8 cellular contexts compared by ENCODE assay signal in the genomic region with DNA sequence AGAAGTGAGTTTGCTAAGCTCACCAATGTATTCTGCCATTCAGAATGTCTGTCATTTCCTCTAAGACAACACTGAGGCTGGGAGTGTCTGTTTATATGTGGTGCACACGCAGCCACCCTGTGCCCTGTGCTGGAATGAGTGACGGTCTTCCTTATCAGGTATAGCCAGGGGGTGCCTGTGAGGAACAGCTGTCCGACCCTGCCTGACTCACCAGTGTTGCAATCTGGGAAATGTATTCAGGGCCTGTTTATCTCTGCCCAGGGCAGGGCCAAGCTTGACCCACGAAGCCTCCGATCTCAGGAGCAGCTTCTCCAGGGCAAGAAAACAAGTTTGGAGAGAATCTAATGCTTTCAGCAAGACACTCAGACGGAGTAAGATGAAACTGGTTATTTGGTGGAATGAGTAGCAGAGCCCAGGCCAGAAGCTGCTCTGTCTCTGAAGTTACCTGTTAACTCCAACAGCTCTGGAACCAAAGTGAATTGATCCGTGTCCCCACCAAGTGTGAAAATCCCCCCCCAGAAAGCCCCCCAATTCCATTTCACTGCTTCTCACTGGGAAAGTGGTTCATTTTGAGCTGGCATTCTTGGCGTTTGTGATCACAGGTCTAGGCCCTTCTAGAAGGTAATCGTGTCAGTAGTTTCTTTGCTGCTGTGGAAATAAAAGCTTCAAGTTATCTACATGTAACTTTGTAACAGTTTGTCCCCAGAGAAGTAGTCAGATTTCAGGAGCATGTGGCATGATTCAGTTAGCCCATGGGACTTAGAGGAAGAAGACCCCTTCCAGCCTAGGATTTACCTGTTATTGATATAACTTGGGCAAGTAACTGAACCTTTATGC. TPM values are rescaled to one million over a fixed set of nuclear protein-coding genes. Genes with fewer than 3 reads are reported as not detected.
DNase-seq lines count a peak whose midpoint lies in the region; ATAC-seq, FAIRE-seq and TF ChIP-seq lines count a peak whose summit lies in the region.

No MANE protein-coding gene starts in this region.

- peak; percentile 41 for DNase-seq in 8988T
- DNase-seq in KBM-7, result peak; percentile 80
- DNase-seq in HepG2 (ENCODE audit: low spot score), result peak; percentile 84
- no peak for DNase-seq in NCI-H1092 treated with DMSO at 0.1 percent for 48 hours (lab: John Stamatoyannopoulos, UW)

- peak overlapping the region; percentile 62 for H3K9ac ChIP-seq in HepG2 (ENCODE audit: insufficient read depth, low read depth, low read length)

- H3K36me3 Mint-ChIP-seq in brain, result no peaks in the 10 kb centered on the region

- peak overlapping the region; percentile 1 to 57 (median 49); a peak in 4 of 6 replicates for H3K4me3 ChIP-seq in HepG2 (replicated peaks in 1 of 3; ENCODE audit: insufficient read depth in 1 of 3, low read depth in 2 of 3, low read length in 3 of 3)

- peak; percentile 77 for FAIRE-seq in HepG2 (lab: Jason Lieb, UNC)

- H3K9me3 Mint-ChIP-seq in brain, result peaks cover 0 to 7% (median 0%) of the 10 kb centered on the region in 5 experiments

- H3K4me2 ChIP-seq in HepG2 (ENCODE audit: low read depth, low read length), result peak overlapping the region; percentile 93

- no peak overlapping the region for H3K27ac ChIP-seq in HepG2 (ENCODE audit: extremely low read length, insufficient read depth, low read length)

- no peaks in the 10 kb centered on the region for H3K79me2 ChIP-seq in HepG2 (ENCODE audit: insufficient read depth, low read length)

- no peaks in the 10 kb centered on the region for H3K9me3 ChIP-seq in HepG2 (ENCODE audit: low read length)

- H3K27me3 Mint-ChIP-seq in brain, result peaks cover 6% of the 10 kb centered on the region

- no peak for TF ChIP-seq RAD21 in HepG2 (CRISPR knock-in tag; IDR thresholded peaks at IDR 0.05)

- CTCF ChIA-PET in HepG2 (lab: Yijun Ruan, JAX; ENCODE audit: low intra/inter-chr PET ratio, low total read pairs), result no interaction called here

- BruUV-seq in HepG2 (replicated peaks; lab: Mats Ljungman, UMichigan), result no TSS peak

- TF ChIP-seq EP300 in HepG2 (IDR thresholded peaks at IDR 0.05; ENCODE audit: low read depth in 2 of 2, low read length in 2 of 2) (0 out of 4 replicates have a peak, but pooled peaks of 1 of the 2 experiments have one; percentile 21), HepG2 (CRISPR knock-in tag; IDR thresholded peaks at IDR 0.05; ENCODE audit: borderline replicate concordance) (no peak; the same call in 1 of the 2 replicates)

- peak overlapping the region; percentile 77 for H2AFZ ChIP-seq in HepG2 (ENCODE audit: low read length)

- H3K36me3 ChIP-seq in HepG2 (replicated peaks in 1 of 2; ENCODE audit: control insufficient read depth in 1 of 2, insufficient read depth in 2 of 2, low read length in 2 of 2), result no peaks in the 10 kb centered on the region

- POLR2A ChIA-PET in HepG2 (lab: Yijun Ruan, JAX), result interaction anchor here (0.6 to 3.0 kb wide), 4 partner anchors 9 to 159 kb away, joined by 4 to 28 read pairs (median 6); no protein-coding TSS in a partner anchor

- TF ChIP-seq POLR2A in HepG2 (IDR thresholded peaks at IDR 0.05; ENCODE audit: insufficient read depth in 1 of 2, low read depth in 2 of 2, low read length in 2 of 2), result 0 out of 4 replicates have a peak, but pooled peaks of 1 of the 2 experiments have one; percentile 20

- TF ChIP-seq CTCF in brain (conservative IDR thresholded peaks at IDR 0.05) (no peak), HepG2 (CRISPR knock-in tag; IDR thresholded peaks at IDR 0.05) (peak; percentile 48)

- peak overlapping the region in 1 of 5 experiments; percentile 61 for H3K4me3 Mint-ChIP-seq in brain

- H4K20me1 ChIP-seq in HepG2 (ENCODE audit: insufficient read depth, low read length), result no peaks in the 10 kb centered on the region

- WGBS in HepG2 (ENCODE audit: low lambda C conversion rate), result 0% methylated on average over 5 of the region's 9 CpGs

- intact Hi-C loops in HepG2 (cut with micrococcal nuclease; ENCODE audit: unreplicated experiment), result no loop called here

- peak overlapping the region in 4 of 5 experiments; percentile 29 to 46 (median 38) for H3K27ac Mint-ChIP-seq in brain

- ATAC-seq in HepG2, result peak; percentile 97
- ATAC-seq in GM19328 (IDR thresholded peaks at IDR 0.05; ENCODE audit: unreplicated experiment), result no peak
- no peak for ATAC-seq in HG02678 (IDR thresholded peaks at IDR 0.05; ENCODE audit: unreplicated experiment)
- ATAC-seq in GM19397 (IDR thresholded peaks at IDR 0.05; ENCODE audit: unreplicated experiment), result no peak

- in situ Hi-C loops in KBM-7 (cut with MboI; ENCODE audit: low pct_unique_long_range_greater_than_20kb, low sequenced_read_pairs) (no loop called here), HepG2 (cut with HindIII; ENCODE audit: extremely low pct_ligation_motif_present, low pct_unique_long_range_greater_than_20kb) (no loop called here)

- H3K4me1 ChIP-seq in HepG2 (ENCODE audit: insufficient read depth, low read length), result peaks cover 28% of the 10 kb centered on the region

- peaks cover 9% of the 10 kb centered on the region for H3K4me1 Mint-ChIP-seq in brain

- H3K27me3 ChIP-seq in HepG2 (ENCODE audit: control insufficient read depth in 1 of 2, insufficient read depth in 2 of 2, low read length in 2 of 2), result no peaks in the 10 kb centered on the region

TF ChIP-seq in HepG2, 621 proteins besides CTCF, POLR2A, EP300 and RAD21 (continues in another document):
- TF ChIP-seq ZNF331 (CRISPR knock-in tag; IDR thresholded peaks at IDR 0.05) (peak; percentile 64; the same call in 1 of the 2 replicates), ZNF878 (CRISPR knock-in tag; IDR thresholded peaks at IDR 0.05) (peak; percentile 53; the same call in 1 of the 2 replicates), MTA1 (CRISPR knock-in tag; IDR thresholded peaks at IDR 0.05; ENCODE audit: borderline replicate concordance) (0 out of 2 replicates have a peak, but pooled peaks have one; percentile 53), ZNF713 (CRISPR knock-in tag; IDR thresholded peaks at IDR 0.05) (no peak), ZNF879 (CRISPR knock-in tag; IDR thresholded peaks at IDR 0.05) (no peak), NR2F6 (IDR thresholded peaks at IDR 0.05) (peak; percentile 41; the same call in 1 of the 2 replicates), NR2F6 (CRISPR knock-in tag; IDR thresholded peaks at IDR 0.05) (peak; percentile 72; the same call in 1 of the 2 replicates), TBX2 (CRISPR knock-in tag; IDR thresholded peaks at IDR 0.05; ENCODE audit: borderline replicate concordance) (peak; percentile 68), ZNF607 (CRISPR knock-in tag; IDR thresholded peaks at IDR 0.05; ENCODE audit: borderline replicate concordance) (0 out of 2 replicates have a peak, but pooled peaks have one; percentile 52), DNMT3B (CRISPR knock-in tag; conservative IDR thresholded peaks at IDR 0.05) (peak; percentile 58; the same call in 1 of the 2 replicates), ZNF678 (CRISPR knock-in tag; IDR thresholded peaks at IDR 0.05) (no peak), ZNF605 (CRISPR knock-in tag; IDR thresholded peaks at IDR 0.05) (peak; percentile 48; the same call in 1 of the 2 replicates), ZZZ3 (CRISPR knock-in tag; IDR thresholded peaks at IDR 0.05; ENCODE audit: borderline replicate concordance) (no peak), PLSCR1 (CRISPR knock-in tag; IDR thresholded peaks at IDR 0.05; ENCODE audit: borderline replicate concordance) (no peak), ZNF207 (IDR thresholded peaks at IDR 0.05; ENCODE audit: borderline replicate concordance) (no peak), THAP11 (CRISPR knock-in tag; IDR thresholded peaks at IDR 0.05) (peak; percentile 86)

RNA-seq across cellular contexts. Expression of gene UBE2H, which starts 6.1 kb away (rescaled TPM):
- polyA plus RNA-seq in brain (ENCODE audit: insufficient read depth, low read depth, low replicate concordance) (56.5 TPM), HepG2 (2011; rRNA removed) (40.1 and 43.7 TPM in 2 replicates)
- total RNA-seq in HepG2 (2016; rRNA removed; fragmentation: Illumina TruSeq; extraction: Trizol), result 15.5 and 18.7 TPM in 2 replicates
- total RNA-seq in HepG2 (2016; cell fraction: cytosol; rRNA removed; fragmentation: Illumina TruSeq; extraction: Trizol; ENCODE audit: low read depth), result 1.3 and 1.9 TPM in 2 replicates
- 15.7 and 16.2 TPM in 2 replicates for total RNA-seq in HepG2 (2016; cell fraction: insoluble cytoplasmic fraction; rRNA removed; fragmentation: Illumina TruSeq; extraction: Trizol)
- 6.7 and 8.2 TPM in 2 replicates for total RNA-seq in HepG2 (2016; cell fraction: membrane; rRNA removed; fragmentation: Illumina TruSeq; extraction: Trizol)
- 17.1 and 18.4 TPM in 2 replicates for total RNA-seq in HepG2 (2016; cell fraction: nucleus; rRNA removed; fragmentation: Illumina TruSeq; extraction: Trizol)
- polyA plus RNA-seq in HepG2 (2011; cell fraction: cytosol; rRNA removed), result 13.5 and 24.5 TPM in 2 replicates
- polyA plus RNA-seq in HepG2 (2011; cell fraction: nucleus; rRNA removed), result 22.5 and 32.8 TPM in 2 replicates
- polyA plus RNA-seq in HepG2 (2012), result 50.8 and 52.0 TPM in 2 replicates
- 1.9 TPM in 2 replicates for polyA plus RNA-seq in HepG2 (2016; cell fraction: cytosol; fragmentation: Illumina TruSeq; extraction: Trizol; ENCODE audit: low read depth)
- polyA plus RNA-seq in HepG2 (2016; cell fraction: insoluble cytoplasmic fraction; fragmentation: Illumina TruSeq; extraction: Trizol; ENCODE audit: low read depth), result 17.0 and 20.2 TPM in 2 replicates
- polyA plus RNA-seq in HepG2 (2016; cell fraction: membrane; fragmentation: Illumina TruSeq; extraction: Trizol; ENCODE audit: low read depth), result 3.6 and 3.8 TPM in 2 replicates
- polyA plus RNA-seq in HepG2 (2016; cell fraction: nucleus; fragmentation: Illumina TruSeq; extraction: Trizol; ENCODE audit: insufficient read depth, low read depth), result 20.8 TPM in 2 replicates
- 21.8 and 29.4 TPM in 2 replicates for polyA minus RNA-seq in HepG2 (2011; rRNA and poly(A)+ RNA removed; ENCODE audit: low replicate concordance)
- 24.0 and 36.2 TPM in 2 replicates for polyA minus RNA-seq in HepG2 (2011; cell fraction: cytosol; rRNA and poly(A)+ RNA removed)
- 60.9 and 63.9 TPM in 2 replicates for polyA minus RNA-seq in HepG2 (2011; cell fraction: nucleus; rRNA and poly(A)+ RNA removed)
